Comparison of ENCODE assay signal across 17 cellular contexts in the genomic region with DNA sequence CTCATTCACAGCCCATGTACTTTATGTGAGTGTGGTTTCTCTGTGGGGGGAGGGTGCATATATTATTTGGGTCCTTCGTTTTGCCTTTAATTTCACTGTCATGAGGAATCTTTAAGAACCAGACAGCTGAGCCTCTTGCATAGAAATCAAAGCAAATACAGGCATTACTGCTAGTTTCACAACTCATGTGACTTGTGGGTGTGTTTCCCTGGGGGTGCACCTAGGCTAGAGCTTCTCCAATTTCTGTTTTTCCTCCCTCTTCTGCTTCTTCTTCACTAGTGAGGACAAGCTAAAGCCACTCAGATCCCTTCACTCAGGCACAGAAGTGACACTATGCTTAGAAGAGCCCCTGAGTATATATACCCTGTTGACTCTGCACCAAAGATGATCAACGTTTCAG.
"Had no signal": no experiment of that assay in that cellular context is flagged by ENCODE, and none has a peak within 500 bp of the region (broad histone marks: within the 10 kb centered on the region; RNA-seq: fewer than 3 reads in every experiment).

No MANE protein-coding gene starts in this region.

- H3K4me2 ChIP-seq: neural progenitor cell had no signal

- H3K27ac ChIP-seq: esophagus muscularis mucosa, gastrocnemius medialis, heart right ventricle, neural progenitor cell, sigmoid colon, skin epidermis, stomach, thoracic aorta, transverse colon had no signal

- H3K27me3 ChIP-seq: neural progenitor cell, sigmoid colon had no signal

- H3K4me3 Mint-ChIP-seq: naive thymus-derived CD8-positive, alpha-beta T cell; neural progenitor cell had no signal

- H3K4me1 ChIP-seq: esophagus muscularis mucosa, gastrocnemius medialis, heart right ventricle, sigmoid colon, stomach, transverse colon had no signal

- H3K9me3 ChIP-seq: esophagus muscularis mucosa, gastrocnemius medialis, heart right ventricle, mucosa of descending colon, sigmoid colon, stomach, thoracic aorta, transverse colon had no signal

- H3K9ac ChIP-seq: neural progenitor cell had no signal

- H3K27ac Mint-ChIP-seq: neural progenitor cell had no signal

- H3K36me3 Mint-ChIP-seq: naive thymus-derived CD8-positive, alpha-beta T cell; neural progenitor cell had no signal

- H3K4me3 ChIP-seq: esophagus muscularis mucosa, gastrocnemius medialis, heart right ventricle, mucosa of descending colon, neural progenitor cell, sigmoid colon, skin epidermis, stomach, thoracic aorta, transverse colon had no signal

- DNase-seq: effector memory CD4-positive, alpha-beta T cell; gastrocnemius medialis; heart right ventricle; hypothalamus; kidney glomerular epithelial cell; mucosa of descending colon; naive thymus-derived CD8-positive, alpha-beta T cell; posterior cingulate gyrus; sigmoid colon; stimulated activated naive CD4-positive, alpha-beta T cell; stomach; substantia nigra; transverse colon had no signal

- H3K36me3 ChIP-seq: esophagus muscularis mucosa, gastrocnemius medialis, heart right ventricle, neural progenitor cell, sigmoid colon, stomach, thoracic aorta, transverse colon had no signal

- ATAC-seq: gastrocnemius medialis; heart right ventricle; mucosa of descending colon; naive thymus-derived CD8-positive, alpha-beta T cell had no signal

- H3K9me3 Mint-ChIP-seq: naive thymus-derived CD8-positive, alpha-beta T cell; neural progenitor cell had no signal

- H2AFZ ChIP-seq: neural progenitor cell had no signal
